ENCODE assay signal across 19 cellular contexts in genomic region chr5:65862384-65862783, GRCh38.
A peak's percentile ranks its signal among the peaks of the same experiment; 100 is the strongest.
DNase-seq lines count a peak whose midpoint lies in the region; ATAC-seq and TF ChIP-seq lines count a peak whose summit lies in the region.
"Had no signal": no experiment of that assay in that cellular context is flagged by ENCODE, and none has a peak within 500 bp of the region (broad histone marks: within the 10 kb centered on the region; RNA-seq: fewer than 3 reads in every experiment).

No MANE protein-coding gene starts in this region.

- H3K4me3 Mint-ChIP-seq in activated naive CD8-positive, alpha-beta T cell treated with anti-CD3 and anti-CD28 coated beads, Interleukin-2, amount 50 U/mL, for 24 hours, result no peak overlapping the region
- H3K4me3 Mint-ChIP-seq: activated naive CD8-positive, alpha-beta T cell treated with anti-CD3 and anti-CD28 coated beads, Interleukin-2, amount 10 ng/mL, durations not matched to agents 7 days and 5 days; T-helper 1 cell treated with Interleukin-12 subunit alpha and Interleukin-12 subunit beta and Interleukin-4 antibody, amounts not matched to agents 30 μg/mL and 1 μg/mL, for 36 hours; WTC11 had no signal

- H3K4me3 ChIP-seq in PC-9, result peak overlapping the region; percentile 19; the same call in 1 of the 2 replicates
- H3K4me3 ChIP-seq in osteoblast (ENCODE audit: insufficient read depth, low read length), result no peak overlapping the region
- no peak overlapping the region for H3K4me3 ChIP-seq in testis
- H3K4me3 ChIP-seq: ovary, suprapubic skin had no signal

- no peaks in the 10 kb centered on the region for H3K9me3 Mint-ChIP-seq in activated naive CD8-positive, alpha-beta T cell treated with anti-CD3 and anti-CD28 coated beads, Interleukin-2, amount 50 U/mL, for 24 hours
- H3K9me3 Mint-ChIP-seq: T-helper 1 cell treated with Interleukin-12 subunit alpha and Interleukin-12 subunit beta and Interleukin-4 antibody, amounts not matched to agents 30 μg/mL and 1 μg/mL, for 36 hours had no signal

- CTCF ChIA-PET in PC-9 (lab: Charles Lee), result interaction anchor here (0.7 kb wide), 1 partner anchor 51 kb away, joined by 5 read pairs; no protein-coding TSS in a partner anchor

- H4K20me1 ChIP-seq in PC-9 (ENCODE audit: insufficient read depth), result no peaks in the 10 kb centered on the region
- H4K20me1 ChIP-seq in osteoblast (ENCODE audit: insufficient read depth, low read length), result no peaks in the 10 kb centered on the region

- TF ChIP-seq CTCF in PC-9 (conservative IDR thresholded peaks at IDR 0.05) (no peak), osteoblast (IDR thresholded peaks at IDR 0.05; ENCODE audit: extremely low read depth, low read depth, low read length) (no peak), testis (IDR thresholded peaks at IDR 0.05) (no peak)

- BruUV-seq in PC-9 (replicated peaks; lab: Mats Ljungman, UMichigan), result TSS peak; percentile 93

- H3F3A ChIP-seq in PC-9 (ENCODE audit: insufficient read depth, low read depth), result peaks cover 29% of the 10 kb centered on the region

- H3K36me3 ChIP-seq in PC-9 (ENCODE audit: low read depth) (no peaks in the 10 kb centered on the region), osteoblast (ENCODE audit: insufficient read depth, low read length) (no peaks in the 10 kb centered on the region), testis (ENCODE audit: low read depth, missing control alignments) (no peaks in the 10 kb centered on the region)
- H3K36me3 ChIP-seq: BE2C, ovary, suprapubic skin had no signal

- intact Hi-C loops in PC-9 (cut with micrococcal nuclease; ENCODE audit: unreplicated experiment), result loop anchor here (1.0 to 10.0 kb wide), 5 partner anchors 24 to 98 kb away; no protein-coding TSS in a partner anchor
- intact Hi-C loops in testis (cut with DNase I; ENCODE audit: low total_unique reads), result no loop called here

- H3K27me3 ChIP-seq in PC-9 (ENCODE audit: insufficient read depth, low read depth), result no peaks in the 10 kb centered on the region
- H3K27me3 ChIP-seq in osteoblast (ENCODE audit: insufficient read depth, low read length), result no peaks in the 10 kb centered on the region
- no peaks in the 10 kb centered on the region for H3K27me3 ChIP-seq in testis
- H3K27me3 ChIP-seq: BE2C, ovary, suprapubic skin had no signal

- no peak for ATAC-seq in GM19035 (IDR thresholded peaks at IDR 0.05; ENCODE audit: unreplicated experiment)
- ATAC-seq in activated naive CD8-positive, alpha-beta T cell treated with anti-CD3 and anti-CD28 coated beads, Interleukin-2, amount 50 U/mL, for 24 hours, result no peak
- ATAC-seq: Right ventricle myocardium inferior, WTC11 had no signal

- peak overlapping the region; percentile 61; the same call in 1 of the 2 replicates for H2AFZ ChIP-seq in PC-9
- no peak overlapping the region for H2AFZ ChIP-seq in osteoblast (ENCODE audit: low read length)

- no peaks in the 10 kb centered on the region for H3K27me3 Mint-ChIP-seq in activated naive CD8-positive, alpha-beta T cell treated with anti-CD3 and anti-CD28 coated beads, Interleukin-2, amount 50 U/mL, for 24 hours

- H3K36me3 Mint-ChIP-seq in activated naive CD8-positive, alpha-beta T cell treated with anti-CD3 and anti-CD28 coated beads, Interleukin-2, amount 50 U/mL, for 24 hours (ENCODE audit: low read depth), result no peaks in the 10 kb centered on the region
- H3K36me3 Mint-ChIP-seq: WTC11 had no signal

- H3K9me2 ChIP-seq in PC-9 (ENCODE audit: insufficient read depth), result no peaks in the 10 kb centered on the region

- H3K9me3 ChIP-seq in PC-9 (ENCODE audit: insufficient read depth, low read depth) (no peaks in the 10 kb centered on the region; the same call in 1 of the 2 replicates), osteoblast (ENCODE audit: low read depth, low read length) (no peaks in the 10 kb centered on the region), testis (no peaks in the 10 kb centered on the region)
- H3K9me3 ChIP-seq: BE2C, ovary, suprapubic skin had no signal

- POLR2A ChIA-PET in PC-9 (lab: Charles Lee; ENCODE audit: unreplicated experiment), result interaction anchor here (0.5 to 2.2 kb wide), 11 partner anchors 12 to 281 kb away, joined by 3 to 39 read pairs (median 7); partner anchors contain the start of genes NLN and SGTB

- in situ Hi-C loops in G401 (cut with HindIII; ENCODE audit: low sequenced_read_pairs), result no loop called here

- peak overlapping the region; percentile 97 for H3K27ac ChIP-seq in PC-9
- peak overlapping the region; percentile 77 for H3K27ac ChIP-seq in epithelial cell of prostate
- H3K27ac ChIP-seq in osteoblast (ENCODE audit: low read depth, low read length), result peak overlapping the region; percentile 91
- H3K27ac ChIP-seq in testis, result no peak overlapping the region
- H3K27ac ChIP-seq: ovary, suprapubic skin had no signal

- peak overlapping the region; percentile 71 for H3K4me2 ChIP-seq in PC-9
- H3K4me2 ChIP-seq in osteoblast (ENCODE audit: insufficient read depth, low read length), result peak overlapping the region; percentile 54

- peaks cover 37% of the 10 kb centered on the region for H3K4me1 ChIP-seq in PC-9 (replicated peaks; ENCODE audit: insufficient read depth)
- peaks cover 41% of the 10 kb centered on the region for H3K4me1 ChIP-seq in osteoblast (ENCODE audit: insufficient read depth, low read length)
- no peaks in the 10 kb centered on the region for H3K4me1 ChIP-seq in testis
- H3K4me1 ChIP-seq: BE2C, suprapubic skin had no signal

- H3K79me2 ChIP-seq in PC-9 (ENCODE audit: low read depth) (no peaks in the 10 kb centered on the region), osteoblast (ENCODE audit: insufficient read depth, low read length) (no peaks in the 10 kb centered on the region)

- peaks cover 15% of the 10 kb centered on the region for H3K4me1 Mint-ChIP-seq in activated naive CD8-positive, alpha-beta T cell treated with anti-CD3 and anti-CD28 coated beads, Interleukin-2, amount 50 U/mL, for 24 hours
- H3K4me1 Mint-ChIP-seq: WTC11 had no signal

- H3K27ac Mint-ChIP-seq in activated naive CD8-positive, alpha-beta T cell treated with anti-CD3 and anti-CD28 coated beads, Interleukin-2, amount 50 U/mL, for 24 hours, result no peak overlapping the region
- H3K27ac Mint-ChIP-seq: activated naive CD8-positive, alpha-beta T cell treated with anti-CD3 and anti-CD28 coated beads, Interleukin-2, amount 10 ng/mL, durations not matched to agents 7 days and 5 days; T-helper 1 cell treated with Interleukin-12 subunit alpha and Interleukin-12 subunit beta and Interleukin-4 antibody, amounts not matched to agents 30 μg/mL and 1 μg/mL, for 36 hours; WTC11 had no signal

- DNase-seq in EL (peak; percentile 66), PC-9 (peak; percentile 17 to 67), epithelial cell of prostate (ENCODE audit: low read depth, low spot score) (no peak), osteoblast (ENCODE audit: insufficient read length, low spot score, missing footprints) (no peak), testis (no peak), G401 (ENCODE audit: low spot score) (no peak)
- DNase-seq in activated naive CD8-positive, alpha-beta T cell treated with anti-CD3 and anti-CD28 coated beads, Interleukin-2, amount 50 U/mL, for 24 hours, result no peak
- DNase-seq: activated naive CD8-positive, alpha-beta T cell treated with anti-CD3 and anti-CD28 coated beads, Interleukin-2, amount 10 ng/mL, durations not matched to agents 7 days and 5 days; BE2C; effector memory CD4-positive, alpha-beta T cell; Kasumi-1; NCI-H345; ovary; stimulated activated CD4-positive, alpha-beta T cell treated with anti-CD3 and anti-CD28 coated beads, Interleukin-4, amount 100 ng/mL, for 1 hour had no signal

- no peak for TF ChIP-seq POLR2A in testis (IDR thresholded peaks at IDR 0.05)

Comparison
In these comparisons a context has a peak if more than half of its experiments do, and no peak if none do; other contexts are left out.
1. DNase-seq: peak in EL (single experiment) and PC-9 (2 of 2); none in epithelial cell of prostate (single experiment), osteoblast (single experiment), activated naive CD8-positive, alpha-beta T cell treated with anti-CD3 and anti-CD28 coated beads, Interleukin-2, amount 50 U/mL, for 24 hours (single experiment), testis (single experiment) and G401 (single experiment).
2. H3K27ac ChIP-seq: peak in PC-9 (single experiment), epithelial cell of prostate (single experiment) and osteoblast (single experiment); none in testis (0 of 2).